ENCODE assay signal across 8 cellular contexts in the genomic region with DNA sequence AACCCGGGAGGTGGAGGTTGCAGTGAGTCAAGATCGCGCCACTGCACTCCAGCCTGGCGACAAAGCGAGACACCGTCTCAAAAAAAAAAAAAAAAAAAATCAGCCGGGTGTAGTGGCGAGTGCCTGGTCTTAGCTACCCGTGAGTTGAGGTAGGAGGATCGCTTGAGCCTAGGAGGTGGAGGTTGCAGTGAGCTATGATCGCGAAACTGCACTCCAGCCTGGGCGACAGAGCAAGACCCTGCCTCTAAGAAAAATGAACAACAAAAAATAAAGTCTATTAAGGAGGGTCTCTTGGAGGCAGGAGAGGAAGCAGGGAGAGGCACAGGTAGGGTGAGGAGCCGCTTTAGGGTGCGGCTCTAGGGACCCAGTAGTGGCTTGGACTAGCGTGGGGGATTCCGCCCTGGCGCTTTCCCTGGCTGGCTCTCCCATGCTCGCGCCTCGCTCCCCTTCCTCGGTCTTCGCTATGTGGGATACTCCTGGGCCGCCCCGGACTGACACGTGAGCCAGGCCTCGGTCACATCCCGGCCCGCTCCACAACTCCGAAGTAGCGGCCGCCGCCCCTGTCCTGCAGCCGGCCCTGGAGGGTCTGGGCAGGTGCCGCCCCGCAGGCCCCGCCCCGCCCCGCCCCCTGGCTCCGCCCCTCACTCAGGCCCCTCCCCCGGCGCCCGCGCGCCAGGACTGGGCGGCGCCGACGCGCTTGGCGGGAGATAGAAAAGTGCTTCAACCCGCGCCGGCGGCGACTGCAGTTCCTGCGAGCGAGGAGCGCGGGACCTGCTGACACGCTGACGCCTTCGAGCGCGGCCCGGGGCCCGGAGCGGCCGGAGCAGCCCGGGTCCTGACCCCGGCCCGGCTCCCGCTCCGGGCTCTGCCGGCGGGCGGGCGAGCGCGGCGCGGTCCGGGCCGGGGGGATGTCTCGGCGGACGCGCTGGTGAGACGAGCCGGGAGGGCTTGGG. TPM values are rescaled to one million over a fixed set of nuclear protein-coding genes. Genes with fewer than 3 reads are reported as not detected.
A peak's percentile ranks its signal among the peaks of the same experiment; 100 is the strongest.
DNase-seq lines count a peak whose midpoint lies in the region; ATAC-seq, FAIRE-seq and TF ChIP-seq lines count a peak whose summit lies in the region.

A gene (plus strand): TSS at position 739 of the 953 bp plus-strand sequence. CDS start 170 bp downstream, at position 909.

- FAIRE-seq in HepG2 (lab: Jason Lieb, UNC) = no peak

- H3K27ac ChIP-seq in HepG2 (ENCODE audit: extremely low read length, insufficient read depth, low read length) = no peak within 1 kb of the TSS

- DNase-seq in A172 (ENCODE audit: low spot score) (peak; percentile 48), NCI-H2171 (lab: John Stamatoyannopoulos, UW) (peak; percentile 84), activated B cell treated with CpG ODN at 0.5 μM for 24 hours (peak; percentile 77), HepG2 (ENCODE audit: low spot score) (peak; percentile 70)
- DNase-seq in central memory CD8-positive, alpha-beta T cell (ENCODE audit: low spot score in 2 of 2) = peak; percentile 39 to 47
- peak; percentile 49 for DNase-seq in stimulated activated CD8-positive, alpha-beta memory T cell treated with anti-CD3 and anti-CD28 coated beads, Interleukin-15, amount 100 ng/mL, for 24 hours (ENCODE audit: low read depth)

- TF ChIP-seq CTCF in activated B cell treated with CpG ODN at 0.5 μM for 24 hours (IDR thresholded peaks at IDR 0.05) (no peak), HepG2 (CRISPR knock-in tag; IDR thresholded peaks at IDR 0.05) (no peak)

- peak within 1 kb of the TSS; percentile 89 for H3K4me3 Mint-ChIP-seq in activated B cell treated with CpG ODN at 0.5 μM for 24 hours
- H3K4me3 Mint-ChIP-seq in central memory CD8-positive, alpha-beta T cell = peak within 1 kb of the TSS; percentile 63

- peak within 1 kb of the TSS; percentile 95 for H3K4me2 ChIP-seq in HepG2 (ENCODE audit: low read depth, low read length)

- intact Hi-C loops in activated B cell treated with CpG ODN at 0.5 μM for 24 hours (cut with micrococcal nuclease) = loop anchor here (1.0 to 5.0 kb wide), 5 partner anchors 16 to 546 kb away; a partner anchor contains a TSS
- intact Hi-C loops in HepG2 (cut with micrococcal nuclease; ENCODE audit: unreplicated experiment) = loop anchor here (10.0 kb wide), 1 partner anchor 538 kb away; no protein-coding TSS in a partner anchor

- 0 out of 5 replicates have a peak, but pooled peaks cover 0 to 2% of the 10 kb centered on the region in 2 experiments for H3K36me3 ChIP-seq in HepG2 (replicated peaks in 1 of 2; ENCODE audit: control insufficient read depth in 1 of 2, insufficient read depth in 2 of 2, low read length in 2 of 2)

- H3K36me3 Mint-ChIP-seq in activated B cell treated with CpG ODN at 0.5 μM for 24 hours (ENCODE audit: low read depth) = peaks cover 17% of the 10 kb centered on the region
- no peaks in the 10 kb centered on the region for H3K36me3 Mint-ChIP-seq in central memory CD8-positive, alpha-beta T cell (ENCODE audit: insufficient read depth)

- peaks cover 54% of the 10 kb centered on the region for H3K4me1 ChIP-seq in HepG2 (ENCODE audit: insufficient read depth, low read length)

- no peaks in the 10 kb centered on the region for H3K79me2 ChIP-seq in HepG2 (ENCODE audit: insufficient read depth, low read length)

- H3K4me3 ChIP-seq in HepG2 (replicated peaks in 1 of 3; ENCODE audit: insufficient read depth in 1 of 3, low read depth in 2 of 3, low read length in 3 of 3) = peak within 1 kb of the TSS; percentile 63 to 86 (median 70)

- peak; percentile 84 for TF ChIP-seq POLR2A in GM18505 (IDR thresholded peaks at IDR 0.05; ENCODE audit: borderline replicate concordance, extremely low read depth, insufficient read depth, insufficient read length)
- peak; percentile 74 to 84 for TF ChIP-seq POLR2A in HepG2 (IDR thresholded peaks at IDR 0.05; ENCODE audit: insufficient read depth in 1 of 2, low read depth in 2 of 2, low read length in 2 of 2)

- peaks cover 54% of the 10 kb centered on the region for H3K4me1 Mint-ChIP-seq in activated B cell treated with CpG ODN at 0.5 μM for 24 hours
- no peaks in the 10 kb centered on the region for H3K4me1 Mint-ChIP-seq in central memory CD8-positive, alpha-beta T cell

- TF ChIP-seq EP300 in HepG2 (IDR thresholded peaks at IDR 0.05; ENCODE audit: low read depth in 2 of 2, low read length in 2 of 2) (no peak), HepG2 (CRISPR knock-in tag; IDR thresholded peaks at IDR 0.05; ENCODE audit: borderline replicate concordance) (no peak)

- BruUV-seq in HepG2 (replicated peaks; lab: Mats Ljungman, UMichigan) = no TSS peak

- POLR2A ChIA-PET in activated B cell treated with CpG ODN at 0.5 μM for 24 hours (lab: Charles Lee) = interaction anchor here (0.6 to 10.1 kb wide), 11 partner anchors 14 to 1992 kb away, joined by 3 to 287 read pairs (median 9); a partner anchor contains a TSS
- POLR2A ChIA-PET in HepG2 (lab: Yijun Ruan, JAX) = interaction anchor here (0.9 to 4.3 kb wide), 4 partner anchors 36 to 209 kb away, joined by 4 to 22 read pairs (median 6); a partner anchor contains a TSS

- H3K9me3 ChIP-seq in HepG2 (ENCODE audit: low read length) = no peaks in the 10 kb centered on the region

- no peaks in the 10 kb centered on the region; a peak in 1 of 5 replicates for H3K27me3 ChIP-seq in HepG2 (ENCODE audit: control insufficient read depth in 1 of 2, insufficient read depth in 2 of 2, low read length in 2 of 2)

- peak within 1 kb of the TSS; percentile 92 for H3K27ac Mint-ChIP-seq in activated B cell treated with CpG ODN at 0.5 μM for 24 hours
- H3K27ac Mint-ChIP-seq in central memory CD8-positive, alpha-beta T cell (ENCODE audit: low read depth) = no peak within 1 kb of the TSS

- H2AFZ ChIP-seq in HepG2 (ENCODE audit: low read length) = peak within 1 kb of the TSS; percentile 86

- H3K27me3 Mint-ChIP-seq in activated B cell treated with CpG ODN at 0.5 μM for 24 hours = no peaks in the 10 kb centered on the region
- peaks cover 23% of the 10 kb centered on the region for H3K27me3 Mint-ChIP-seq in central memory CD8-positive, alpha-beta T cell

- no peak for TF ChIP-seq RAD21 in HepG2 (CRISPR knock-in tag; IDR thresholded peaks at IDR 0.05)

- no peaks in the 10 kb centered on the region for H4K20me1 ChIP-seq in HepG2 (ENCODE audit: insufficient read depth, low read length)

- in situ Hi-C loops in HepG2 (cut with HindIII; ENCODE audit: extremely low pct_ligation_motif_present, low pct_unique_long_range_greater_than_20kb) = no loop called here

- CTCF ChIA-PET in activated B cell treated with CpG ODN at 0.5 μM for 24 hours (lab: Charles Lee) = no interaction called here
- CTCF ChIA-PET in HepG2 (lab: Yijun Ruan, JAX; ENCODE audit: low intra/inter-chr PET ratio, low total read pairs) = no interaction called here

- 16% methylated on average over 63 of the region's 90 CpGs for WGBS in HepG2 (ENCODE audit: low lambda C conversion rate)

- peak within 1 kb of the TSS; percentile 67 for H3K9ac ChIP-seq in HepG2 (ENCODE audit: insufficient read depth, low read depth, low read length)

- H3K9me3 Mint-ChIP-seq in activated B cell treated with CpG ODN at 0.5 μM for 24 hours = no peaks in the 10 kb centered on the region
- H3K9me3 Mint-ChIP-seq in central memory CD8-positive, alpha-beta T cell = no peaks in the 10 kb centered on the region

- ATAC-seq in GM18505 (IDR thresholded peaks at IDR 0.05; ENCODE audit: unreplicated experiment) = peak; percentile 73
- ATAC-seq in HG02943 (IDR thresholded peaks at IDR 0.05; ENCODE audit: low read depth, unreplicated experiment) = peak; percentile 71
- peak; percentile 78 for ATAC-seq in activated B cell treated with CpG ODN at 0.5 μM for 24 hours (ENCODE audit: low read depth)
- ATAC-seq in central memory CD8-positive, alpha-beta T cell (replicated peaks; ENCODE audit: extremely low read depth, poor library complexity, severe bottlenecking) = peak; percentile 89
- ATAC-seq in HepG2 = peak; percentile 92

TF ChIP-seq in HepG2, 621 proteins besides CTCF, POLR2A, EP300 and RAD21 (continues in another document):
- no peak for TF ChIP-seq DR1 (CRISPR knock-in tag; IDR thresholded peaks at IDR 0.05)
- no peak for TF ChIP-seq SSRP1 (CRISPR knock-in tag; IDR thresholded peaks at IDR 0.05)
- TF ChIP-seq ASH2L (IDR thresholded peaks at IDR 0.05; ENCODE audit: insufficient read length, low read depth, low read length) = no peak
- TF ChIP-seq CCDC6 (CRISPR knock-in tag; IDR thresholded peaks at IDR 0.05) = no peak; the same call in 1 of the 2 replicates
- TF ChIP-seq FOXM1 (CRISPR knock-in tag; IDR thresholded peaks at IDR 0.05) = 0 out of 2 replicates have a peak, but pooled peaks have one; percentile 61
- peak; percentile 77; the same call in 1 of the 2 replicates for TF ChIP-seq ZNF616 (CRISPR knock-in tag; IDR thresholded peaks at IDR 0.05; ENCODE audit: low read depth)
- peak; percentile 96 for TF ChIP-seq SP4 (CRISPR knock-in tag; IDR thresholded peaks at IDR 0.05)
- TF ChIP-seq YEATS4 (CRISPR knock-in tag; IDR thresholded peaks at IDR 0.05; ENCODE audit: borderline replicate concordance) = 0 out of 2 replicates have a peak, but pooled peaks have one; percentile 40

RNA-seq across cellular contexts. Expression of the gene that starts here (rescaled TPM):
- total RNA-seq in A172 (2014; rRNA removed; shearing (Covaris generic)) = 77.7 and 80.8 TPM in 2 replicates
- total RNA-seq in activated B cell treated with CpG ODN at 0.5 μM for 24 hours (99.5 and 102 TPM in 2 replicates), HepG2 (2016; rRNA removed; fragmentation: Illumina TruSeq; extraction: Trizol) (66.2 and 76.9 TPM in 2 replicates)
- total RNA-seq in HepG2 (2016; cell fraction: cytosol; rRNA removed; fragmentation: Illumina TruSeq; extraction: Trizol; ENCODE audit: low read depth) = 59.0 and 62.0 TPM in 2 replicates
- total RNA-seq in HepG2 (2016; cell fraction: insoluble cytoplasmic fraction; rRNA removed; fragmentation: Illumina TruSeq; extraction: Trizol) = 56.5 and 69.8 TPM in 2 replicates
- 143 and 144 TPM in 2 replicates for total RNA-seq in HepG2 (2016; cell fraction: membrane; rRNA removed; fragmentation: Illumina TruSeq; extraction: Trizol)
- total RNA-seq in HepG2 (2016; cell fraction: nucleus; rRNA removed; fragmentation: Illumina TruSeq; extraction: Trizol) = 31.9 and 37.0 TPM in 2 replicates
- 8.7 and 11.9 TPM in 2 replicates for polyA plus RNA-seq in HepG2 (2011; rRNA removed)
- 8.2 and 15.1 TPM in 2 replicates for polyA plus RNA-seq in HepG2 (2011; cell fraction: cytosol; rRNA removed)
- polyA plus RNA-seq in HepG2 (2011; cell fraction: nucleus; rRNA removed) = 11.9 and 16.1 TPM in 2 replicates
- 13.6 and 29.5 TPM in 2 replicates for polyA plus RNA-seq in HepG2 (2012)
- polyA plus RNA-seq in HepG2 (2016; cell fraction: cytosol; fragmentation: Illumina TruSeq; extraction: Trizol; ENCODE audit: low read depth) = 102 and 115 TPM in 2 replicates
- 97.7 and 135 TPM in 2 replicates for polyA plus RNA-seq in HepG2 (2016; cell fraction: insoluble cytoplasmic fraction; fragmentation: Illumina TruSeq; extraction: Trizol; ENCODE audit: low read depth)
- 207 and 227 TPM in 2 replicates for polyA plus RNA-seq in HepG2 (2016; cell fraction: membrane; fragmentation: Illumina TruSeq; extraction: Trizol; ENCODE audit: low read depth)
- 95.0 and 101 TPM in 2 replicates for polyA plus RNA-seq in HepG2 (2016; cell fraction: nucleus; fragmentation: Illumina TruSeq; extraction: Trizol; ENCODE audit: insufficient read depth, low read depth)
- polyA minus RNA-seq in HepG2 (2011; rRNA and poly(A)+ RNA removed; ENCODE audit: low replicate concordance) = 22.9 and 110 TPM in 2 replicates
- 11.1 and 17.9 TPM in 2 replicates for polyA minus RNA-seq in HepG2 (2011; cell fraction: cytosol; rRNA and poly(A)+ RNA removed)
- 5.3 and 8.1 TPM in 2 replicates for polyA minus RNA-seq in HepG2 (2011; cell fraction: nucleus; rRNA and poly(A)+ RNA removed)
